In genomic region chr15:66783327-66784124, GRCh38 we compare ENCODE assay signal across 34 cellular contexts.
DNase-seq lines count a peak whose midpoint lies in the region; ATAC-seq, FAIRE-seq and TF ChIP-seq lines count a peak whose summit lies in the region.
"Had no signal": no experiment of that assay in that cellular context is flagged by ENCODE, and none has a peak within 500 bp of the region (broad histone marks: within the 10 kb centered on the region; RNA-seq: fewer than 3 reads in every experiment).

No MANE protein-coding gene starts in this region.

- H4K91ac ChIP-seq in H1 (replicated peaks; ENCODE audit: insufficient read length, low read length), result no peak overlapping the region
- H4K91ac ChIP-seq in neuronal stem cell (ENCODE audit: low read depth, low read length, poor library complexity), result no peak overlapping the region

- no peaks in the 10 kb centered on the region for H3K4me1 Mint-ChIP-seq in stimulated activated memory B cell treated with anti-CD40 and anti-IgM and Interleukin-4, amounts not matched to agents 10 μg/mL and 1 μg/mL and 100 μg/mL, for 72 hours
- H3K4me1 Mint-ChIP-seq: activated CD4-positive, alpha-beta T cell treated with anti-CD3 and anti-CD28 coated beads, Interleukin-2, amount 10 ng/mL, durations not matched to agents 24 days and 14 days; activated naive CD8-positive, alpha-beta T cell treated with anti-CD3 and anti-CD28 coated beads for 36 hours; CD4-positive, CD25-positive, alpha-beta regulatory T cell; central memory CD8-positive, alpha-beta T cell had no signal

- no peak for TF ChIP-seq RAD21 in H1 (IDR thresholded peaks at IDR 0.05 in 1 of 2, conservative IDR thresholded peaks at IDR 0.05 in 1 of 2; ENCODE audit: low read depth in 2 of 2, low read length in 2 of 2)

- H3K79me1 ChIP-seq in H1 (ENCODE audit: low read depth, low read length), result no peaks in the 10 kb centered on the region
- peaks cover 2% of the 10 kb centered on the region for H3K79me1 ChIP-seq in neuronal stem cell (ENCODE audit: low read depth, low read length)

- H2BK120ac ChIP-seq in H1 (replicated peaks; ENCODE audit: low read depth, low read length) (no peak overlapping the region), neuronal stem cell (ENCODE audit: low read depth, low read length) (no peak overlapping the region)

- H3K27me3 ChIP-seq in H1 (replicated peaks in 1 of 4; ENCODE audit: control insufficient read depth in 3 of 4, extremely low read depth in 1 of 4, insufficient read depth in 3 of 4, low read length in 3 of 4), result no peaks in the 10 kb centered on the region
- no peaks in the 10 kb centered on the region for H3K27me3 ChIP-seq in neuronal stem cell (ENCODE audit: control insufficient read depth in 3 of 3, insufficient read depth in 3 of 3, low read depth in 1 of 3, low read length in 3 of 3)
- H3K27me3 ChIP-seq in tibial nerve, result no peaks in the 10 kb centered on the region
- H3K27me3 ChIP-seq: suprapubic skin had no signal

- H3K18ac ChIP-seq in H1 (ENCODE audit: extremely low read depth, low read length), result no peak overlapping the region
- peak overlapping the region; percentile 71 for H3K18ac ChIP-seq in neuronal stem cell (ENCODE audit: low read length)

- H3K4me2 ChIP-seq in H1 (ENCODE audit: insufficient read depth in 1 of 2, low read depth in 2 of 2, low read length in 2 of 2), result no peak overlapping the region
- no peak overlapping the region for H3K4me2 ChIP-seq in neuronal stem cell (ENCODE audit: insufficient read depth, low read length, poor library complexity, severe bottlenecking)
- H3K4me2 ChIP-seq: A549 had no signal

- peaks cover 0 to 2% of the 10 kb centered on the region in 2 experiments for H4K20me1 ChIP-seq in H1 (replicated peaks in 1 of 2; ENCODE audit: control insufficient read depth in 1 of 2, insufficient read depth in 2 of 2, low read length in 2 of 2)

- POLR2A ChIA-PET in H1 (lab: Charles Lee; ENCODE audit: partially characterized antibody), result no interaction called here

- H3K23me2 ChIP-seq in H1 (ENCODE audit: low read depth, low read length), result no peaks in the 10 kb centered on the region

- DNase-seq in Caki2 (ENCODE audit: low read depth) (peak; percentile 40), M059J (ENCODE audit: low read depth) (peak; percentile 39), H1 (ENCODE audit: low read depth in 1 of 2, low spot score in 2 of 2) (no peak), neuronal stem cell (ENCODE audit: low spot score) (no peak), tibial nerve (ENCODE audit: low spot score in 2 of 2) (no peak), NCI-H526 treated with DMSO at 0.1 percent for 48 hours (lab: John Stamatoyannopoulos, UW) (no peak)
- no peak for DNase-seq in activated CD4-positive, CD25-positive, alpha-beta regulatory T cell treated with anti-CD3 and anti-CD28 coated beads, Interleukin-2, amount 50 U/mL, for 72 hours
- DNase-seq: activated CD4-positive, alpha-beta T cell treated with anti-CD3 and anti-CD28 coated beads, Interleukin-2, amount 10 ng/mL, durations not matched to agents 24 days and 14 days; activated gamma-delta T cell; activated naive CD8-positive, alpha-beta T cell treated with anti-CD3 and anti-CD28 coated beads for 36 hours; activated T-cell treated with anti-CD3 and anti-CD28 coated beads, Interleukin-2, amount 50 U/mL, for 1 hour; AML-193; CD4-positive, CD25-positive, alpha-beta regulatory T cell; dermis blood vessel endothelial cell; glutamatergic neuron; GM23248; naive thymus-derived CD8-positive, alpha-beta T cell; NCI-H2029 treated with DMSO at 0.1 percent for 48 hours; NCI-H2227 treated with DMSO at 0.1 percent for 48 hours; NCI-H748 treated with DMSO at 0.1 percent for 48 hours; SHP77 treated with DMSO at 0.1 percent for 48 hours; small intestine; stimulated activated naive CD4-positive, alpha-beta T cell treated with Interleukin-2 at 50 U/mL for 16 hours; WERI-Rb-1 had no signal

- peaks cover 3 to 9% (median 5%) of the 10 kb centered on the region in 4 experiments; a peak in 4 of 7 replicates for H3K4me1 ChIP-seq in H1 (replicated peaks in 1 of 4; ENCODE audit: control insufficient read depth in 3 of 4, insufficient read depth in 4 of 4, low read length in 3 of 4)
- H3K4me1 ChIP-seq in neuronal stem cell (ENCODE audit: control insufficient read depth in 2 of 2, insufficient read depth in 1 of 2, low read depth in 1 of 2, low read length in 2 of 2), result peaks cover 7 to 12% of the 10 kb centered on the region in 2 donors
- peaks cover 0 to 20% (median 3%) of the 10 kb centered on the region in 4 donors for H3K4me1 ChIP-seq in tibial nerve
- H3K4me1 ChIP-seq: suprapubic skin had no signal

- no peaks in the 10 kb centered on the region for H3K27me3 Mint-ChIP-seq in stimulated activated memory B cell treated with anti-CD40 and anti-IgM and Interleukin-4, amounts not matched to agents 10 μg/mL and 1 μg/mL and 100 μg/mL, for 72 hours
- H3K27me3 Mint-ChIP-seq: activated CD4-positive, alpha-beta T cell treated with anti-CD3 and anti-CD28 coated beads, Interleukin-2, amount 10 ng/mL, durations not matched to agents 24 days and 14 days; activated naive CD8-positive, alpha-beta T cell treated with anti-CD3 and anti-CD28 coated beads for 36 hours; central memory CD8-positive, alpha-beta T cell had no signal

- H2AFZ ChIP-seq in H1 (ENCODE audit: low read length) (no peak overlapping the region), neuronal stem cell (ENCODE audit: low read length) (no peak overlapping the region)
- H2AFZ ChIP-seq: GM23248 had no signal

- CTCF ChIA-PET in H1 (lab: Charles Lee; ENCODE audit: partially characterized antibody), result interaction anchor here (0.6 to 17.8 kb wide), 8 partner anchors 9 to 85 kb away, joined by 3 to 201 read pairs (median 4); no protein-coding TSS in a partner anchor

- H2BK15ac ChIP-seq in H1 (ENCODE audit: low read length) (no peak overlapping the region), neuronal stem cell (ENCODE audit: low read length) (peak overlapping the region; percentile 42)

- no peak overlapping the region for H2BK20ac ChIP-seq in H1 (ENCODE audit: low read length)

- no peak overlapping the region for H4K8ac ChIP-seq in H1 (ENCODE audit: extremely low read depth, insufficient read depth, low read length)
- H4K8ac ChIP-seq in neuronal stem cell (ENCODE audit: low read depth, low read length), result no peak overlapping the region

- H3K23ac ChIP-seq in H1 (ENCODE audit: insufficient read length) (no peak overlapping the region), neuronal stem cell (ENCODE audit: low read depth, low read length, poor library complexity) (no peak overlapping the region)

- TF ChIP-seq POLR2A in H1 (IDR thresholded peaks at IDR 0.05; ENCODE audit: control extremely low read depth in 1 of 2, low read depth in 2 of 2, low read length in 2 of 2) (no peak), tibial nerve (IDR thresholded peaks at IDR 0.05) (no peak)

- in situ Hi-C loops in Caki2 (cut with HindIII; ENCODE audit: low pct_unique_long_range_greater_than_20kb, low sequenced_read_pairs), result no loop called here

- ATAC-seq in stimulated activated memory B cell treated with anti-CD40 and anti-IgM and Interleukin-4, amounts not matched to agents 10 μg/mL and 1 μg/mL and 100 μg/mL, for 72 hours, result no peak
- ATAC-seq: A549; esophagus mucosa; naive thymus-derived CD8-positive, alpha-beta T cell had no signal

- H3K9ac ChIP-seq in H1 (replicated peaks in 1 of 4; ENCODE audit: extremely low read depth in 1 of 4, low read depth in 3 of 4, low read length in 3 of 4), result no peak overlapping the region
- H3K9ac ChIP-seq in neuronal stem cell (ENCODE audit: low read depth, low read length, poor library complexity), result no peak overlapping the region
- H3K9ac ChIP-seq: GM23248 had no signal

- H3K4me3 ChIP-seq in H1 (ENCODE audit: extremely low read depth in 1 of 4, insufficient read depth in 2 of 4, low read depth in 3 of 4, low read length in 4 of 4) (no peak overlapping the region), neuronal stem cell (ENCODE audit: low read length in 2 of 2) (no peak overlapping the region), tibial nerve (no peak overlapping the region)
- H3K4me3 ChIP-seq: A549, GM23248, suprapubic skin had no signal

- H3K79me2 ChIP-seq in H1 (ENCODE audit: control insufficient read depth in 1 of 2, insufficient read depth in 2 of 2, low read length in 2 of 2), result no peaks in the 10 kb centered on the region

- H3K9me3 ChIP-seq in H1 (ENCODE audit: insufficient read depth in 2 of 2, low read depth in 1 of 2, low read length in 1 of 2), result no peaks in the 10 kb centered on the region
- H3K9me3 ChIP-seq in neuronal stem cell (replicated peaks in 1 of 2; ENCODE audit: control insufficient read depth in 2 of 2, insufficient read depth in 1 of 2, low read depth in 1 of 2, low read length in 2 of 2), result no peaks in the 10 kb centered on the region
- no peaks in the 10 kb centered on the region for H3K9me3 ChIP-seq in tibial nerve
- H3K9me3 ChIP-seq: A549, suprapubic skin had no signal

- H3K14ac ChIP-seq in H1 (ENCODE audit: insufficient read length), result no peak overlapping the region
- H3K14ac ChIP-seq in neuronal stem cell (ENCODE audit: low read length), result no peak overlapping the region

- H2AK5ac ChIP-seq in H1 (ENCODE audit: low read depth, low read length), result peak overlapping the region; percentile 30; the same call in 1 of the 2 replicates
- H2AK5ac ChIP-seq in neuronal stem cell (ENCODE audit: low read depth, low read length), result peak overlapping the region; percentile 43

- H3K36me3 ChIP-seq in H1 (ENCODE audit: control insufficient read depth in 2 of 4, insufficient read depth in 4 of 4, low read length in 3 of 4) (peaks cover 0 to 5% (median 0%) of the 10 kb centered on the region in 4 experiments; a peak in 1 of 8 replicates), neuronal stem cell (replicated peaks in 1 of 2; ENCODE audit: control insufficient read depth in 2 of 2, insufficient read depth in 2 of 2, low read length in 2 of 2) (no peaks in the 10 kb centered on the region), tibial nerve (peaks cover 0 to 21% (median 0%) of the 10 kb centered on the region in 3 donors)
- H3K36me3 ChIP-seq: suprapubic skin had no signal

- H3K36me3 Mint-ChIP-seq in stimulated activated memory B cell treated with anti-CD40 and anti-IgM and Interleukin-4, amounts not matched to agents 10 μg/mL and 1 μg/mL and 100 μg/mL, for 72 hours, result no peaks in the 10 kb centered on the region
- H3K36me3 Mint-ChIP-seq: activated naive CD8-positive, alpha-beta T cell treated with anti-CD3 and anti-CD28 coated beads for 36 hours; CD4-positive, CD25-positive, alpha-beta regulatory T cell; naive thymus-derived CD8-positive, alpha-beta T cell had no signal

- no peak overlapping the region for H3K27ac Mint-ChIP-seq in stimulated activated memory B cell treated with anti-CD40 and anti-IgM and Interleukin-4, amounts not matched to agents 10 μg/mL and 1 μg/mL and 100 μg/mL, for 72 hours
- H3K27ac Mint-ChIP-seq: activated CD4-positive, alpha-beta T cell treated with anti-CD3 and anti-CD28 coated beads, Interleukin-2, amount 10 ng/mL, durations not matched to agents 24 days and 14 days; activated naive CD8-positive, alpha-beta T cell treated with anti-CD3 and anti-CD28 coated beads for 36 hours; CD4-positive, CD25-positive, alpha-beta regulatory T cell; T-helper 2 cell treated with Interferon-gamma antibody and Interleukin-4, amounts not matched to agents 5 μg/mL and 100 μg/mL, for 36 hours had no signal

- H3K27ac ChIP-seq in H1 (ENCODE audit: low read depth, low read length) (no peak overlapping the region), neuronal stem cell (replicated peaks; ENCODE audit: low read length) (no peak overlapping the region), tibial nerve (no peak overlapping the region)
- H3K27ac ChIP-seq: GM23248, HL-60, suprapubic skin, WERI-Rb-1 had no signal

- H4K5ac ChIP-seq in H1 (ENCODE audit: insufficient read length, low read depth, low read length), result no peak overlapping the region

- H2BK5ac ChIP-seq in H1 (ENCODE audit: low read depth, low read length) (no peak overlapping the region), neuronal stem cell (ENCODE audit: low read length) (no peak overlapping the region)

- no peak for FAIRE-seq in H1 (lab: Jason Lieb, UNC)
- FAIRE-seq: A549, D721Med, islet of Langerhans, RCC 7860, small intestine had no signal

- TF ChIP-seq CTCF in H1 (IDR thresholded peaks at IDR 0.05; ENCODE audit: control extremely low read depth in 1 of 3, insufficient read depth in 1 of 3, low read depth in 1 of 3, low read length in 3 of 3) (no peak), tibial nerve (IDR thresholded peaks at IDR 0.05) (no peak)

- no peak overlapping the region for H3K56ac ChIP-seq in H1 (replicated peaks; ENCODE audit: insufficient read length, low read depth, low read length)

- WGBS in H1 (ENCODE audit: extremely low coverage in 1 of 2, insufficient coverage in 1 of 2, insufficient read length in 1 of 2, insufficient replicate concordance in 2 of 2, low coverage in 1 of 2, low lambda C conversion rate in 2 of 2, missing lambda C conversion rate in 1 of 2), 2 experiments, result 88% methylated on average over 12 of the region's 12 CpGs; no CpG with 5 or more reads in 1 of the 2 experiments
- WGBS in neuronal stem cell (ENCODE audit: extremely low coverage in 2 of 2, insufficient read length in 2 of 2, insufficient replicate concordance in 1 of 2), 2 donors, result no CpG with 5 or more reads among the region's 12 CpGs
- 88 to 92% methylated on average over 10 to 12 of the region's 12 CpGs for WGBS in tibial nerve, 2 donors

- H3K4ac ChIP-seq in H1 (replicated peaks; ENCODE audit: insufficient read length, low read depth, low read length) (no peak overlapping the region), neuronal stem cell (ENCODE audit: low read length) (no peak overlapping the region)

- H3K4me3 Mint-ChIP-seq in stimulated activated memory B cell treated with anti-CD40 and anti-IgM and Interleukin-4, amounts not matched to agents 10 μg/mL and 1 μg/mL and 100 μg/mL, for 72 hours, result no peak overlapping the region
- H3K4me3 Mint-ChIP-seq: activated CD4-positive, alpha-beta T cell treated with anti-CD3 and anti-CD28 coated beads, Interleukin-2, amount 10 ng/mL, durations not matched to agents 24 days and 14 days; activated naive CD8-positive, alpha-beta T cell treated with anti-CD3 and anti-CD28 coated beads for 36 hours; CD4-positive, CD25-positive, alpha-beta regulatory T cell; central memory CD8-positive, alpha-beta T cell; naive thymus-derived CD8-positive, alpha-beta T cell; T-helper 2 cell treated with Interferon-gamma antibody and Interleukin-4, amounts not matched to agents 5 μg/mL and 100 μg/mL, for 36 hours had no signal

- no peak overlapping the region for H2BK12ac ChIP-seq in H1 (ENCODE audit: low read depth, low read length)
- no peak overlapping the region for H2BK12ac ChIP-seq in neuronal stem cell (ENCODE audit: low read length)

- TF ChIP-seq EP300 in H1 (IDR thresholded peaks at IDR 0.05; ENCODE audit: borderline replicate concordance in 1 of 2, low read depth in 2 of 2, low read length in 2 of 2), result no peak
- TF ChIP-seq EP300 in tibial nerve (IDR thresholded peaks at IDR 0.05), result no peak

- no peaks in the 10 kb centered on the region for H3K9me3 Mint-ChIP-seq in stimulated activated memory B cell treated with anti-CD40 and anti-IgM and Interleukin-4, amounts not matched to agents 10 μg/mL and 1 μg/mL and 100 μg/mL, for 72 hours
- H3K9me3 Mint-ChIP-seq: activated CD4-positive, alpha-beta T cell treated with anti-CD3 and anti-CD28 coated beads, Interleukin-2, amount 10 ng/mL, durations not matched to agents 24 days and 14 days; activated naive CD8-positive, alpha-beta T cell treated with anti-CD3 and anti-CD28 coated beads for 36 hours; CD4-positive, CD25-positive, alpha-beta regulatory T cell; central memory CD8-positive, alpha-beta T cell; naive thymus-derived CD8-positive, alpha-beta T cell; T-helper 2 cell treated with Interferon-gamma antibody and Interleukin-4, amounts not matched to agents 5 μg/mL and 100 μg/mL, for 36 hours had no signal

Comparison
In these comparisons a context has a peak if more than half of its experiments do, and no peak if none do; other contexts are left out.
1. DNase-seq: peak in Caki2 (single experiment) and M059J (single experiment); none in H1 (0 of 2), neuronal stem cell (single experiment), activated CD4-positive, CD25-positive, alpha-beta regulatory T cell treated with anti-CD3 and anti-CD28 coated beads, Interleukin-2, amount 50 U/mL, for 72 hours (single experiment), tibial nerve (0 of 2) and NCI-H526 treated with DMSO at 0.1 percent for 48 hours (single experiment).